ENCODE assay signal across 1 cellular context in the genomic region with DNA sequence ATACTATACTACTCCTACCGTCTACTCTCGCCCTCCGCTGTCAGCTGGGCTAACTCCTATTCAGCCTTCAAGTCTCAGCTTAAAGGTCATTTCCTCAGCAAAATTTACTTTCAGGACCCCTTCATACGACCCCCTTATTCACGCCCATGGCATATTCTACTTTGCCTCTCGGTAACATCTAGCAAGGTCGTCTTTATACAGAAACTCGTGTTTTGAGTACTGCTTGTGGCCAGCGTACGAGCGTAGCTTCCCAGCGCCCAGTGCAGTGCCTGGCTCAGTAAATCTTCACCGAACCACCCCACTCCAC.
TF ChIP-seq lines count a peak whose summit lies in the region.

No MANE protein-coding gene starts in this region.

TF ChIP-seq in GM23338, 12 proteins besides CTCF, POLR2A, EP300 and RAD21 (continued from another document):
- TF ChIP-seq, protein P1, sequence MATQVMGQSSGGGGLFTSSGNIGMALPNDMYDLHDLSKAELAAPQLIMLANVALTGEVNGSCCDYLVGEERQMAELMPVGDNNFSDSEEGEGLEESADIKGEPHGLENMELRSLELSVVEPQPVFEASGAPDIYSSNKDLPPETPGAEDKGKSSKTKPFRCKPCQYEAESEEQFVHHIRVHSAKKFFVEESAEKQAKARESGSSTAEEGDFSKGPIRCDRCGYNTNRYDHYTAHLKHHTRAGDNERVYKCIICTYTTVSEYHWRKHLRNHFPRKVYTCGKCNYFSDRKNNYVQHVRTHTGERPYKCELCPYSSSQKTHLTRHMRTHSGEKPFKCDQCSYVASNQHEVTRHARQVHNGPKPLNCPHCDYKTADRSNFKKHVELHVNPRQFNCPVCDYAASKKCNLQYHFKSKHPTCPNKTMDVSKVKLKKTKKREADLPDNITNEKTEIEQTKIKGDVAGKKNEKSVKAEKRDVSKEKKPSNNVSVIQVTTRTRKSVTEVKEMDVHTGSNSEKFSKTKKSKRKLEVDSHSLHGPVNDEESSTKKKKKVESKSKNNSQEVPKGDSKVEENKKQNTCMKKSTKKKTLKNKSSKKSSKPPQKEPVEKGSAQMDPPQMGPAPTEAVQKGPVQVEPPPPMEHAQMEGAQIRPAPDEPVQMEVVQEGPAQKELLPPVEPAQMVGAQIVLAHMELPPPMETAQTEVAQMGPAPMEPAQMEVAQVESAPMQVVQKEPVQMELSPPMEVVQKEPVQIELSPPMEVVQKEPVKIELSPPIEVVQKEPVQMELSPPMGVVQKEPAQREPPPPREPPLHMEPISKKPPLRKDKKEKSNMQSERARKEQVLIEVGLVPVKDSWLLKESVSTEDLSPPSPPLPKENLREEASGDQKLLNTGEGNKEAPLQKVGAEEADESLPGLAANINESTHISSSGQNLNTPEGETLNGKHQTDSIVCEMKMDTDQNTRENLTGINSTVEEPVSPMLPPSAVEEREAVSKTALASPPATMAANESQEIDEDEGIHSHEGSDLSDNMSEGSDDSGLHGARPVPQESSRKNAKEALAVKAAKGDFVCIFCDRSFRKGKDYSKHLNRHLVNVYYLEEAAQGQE (IDR thresholded peaks at IDR 0.05; ENCODE audit: unreplicated experiment): no peak
- TF ChIP-seq EZH2phosphoT487 (IDR thresholded peaks at IDR 0.05; ENCODE audit: unreplicated experiment): no peak
- no peak for TF ChIP-seq STAT1 (IDR thresholded peaks at IDR 0.05; ENCODE audit: unreplicated experiment)
- no peak for TF ChIP-seq ZNF114 (CRISPR knock-in tag; IDR thresholded peaks at IDR 0.05)
- TF ChIP-seq POLR2AphosphoS5 (IDR thresholded peaks at IDR 0.05; ENCODE audit: low read depth): no peak
- no peak for TF ChIP-seq NANOG (IDR thresholded peaks at IDR 0.05; ENCODE audit: borderline replicate concordance)
- no peak for TF ChIP-seq JUNB (IDR thresholded peaks at IDR 0.05; ENCODE audit: unreplicated experiment)
